29 cellular contexts compared by ENCODE assay signal in the genomic region with DNA sequence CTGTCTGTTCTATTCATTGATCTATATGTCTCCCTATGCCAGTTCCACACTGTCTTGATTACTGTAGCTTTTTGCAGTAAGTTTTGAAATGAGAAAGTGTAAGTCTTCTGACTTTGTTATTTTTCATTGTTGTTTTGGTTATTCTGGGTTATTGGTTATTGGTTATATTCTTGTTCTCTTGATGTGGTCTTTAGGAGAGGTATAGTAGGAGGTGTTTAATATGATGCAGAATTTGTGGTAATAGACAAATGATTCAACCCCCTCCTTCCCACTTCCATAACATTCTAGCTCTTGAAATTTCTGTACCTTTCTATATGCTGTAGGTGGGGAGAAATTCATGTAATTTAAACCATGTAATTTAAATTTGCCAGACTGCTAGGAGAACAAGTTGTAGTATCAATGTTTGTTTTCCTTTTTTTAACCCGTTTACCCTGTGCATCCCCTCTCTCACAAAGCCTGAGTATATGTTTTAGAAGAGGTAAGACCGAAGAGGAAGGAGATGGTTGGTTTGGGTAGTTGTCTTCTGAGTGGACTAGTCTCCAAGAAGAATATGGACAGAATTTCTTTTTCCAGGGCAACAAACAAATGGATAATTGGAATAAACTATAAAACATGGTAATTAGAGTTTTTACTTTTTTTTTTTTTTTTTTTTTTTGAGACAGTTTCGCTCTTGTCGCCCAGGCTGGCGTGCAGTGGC. TPM values are rescaled to one million over a fixed set of nuclear protein-coding genes. Genes with fewer than 3 reads are reported as not detected.
DNase-seq lines count a peak whose midpoint lies in the region; ATAC-seq and TF ChIP-seq lines count a peak whose summit lies in the region.
"Had no signal": no experiment of that assay in that cellular context is flagged by ENCODE, and none has a peak within 500 bp of the region (broad histone marks: within the 10 kb centered on the region; RNA-seq: fewer than 3 reads in every experiment).

No MANE protein-coding gene starts in this region.

- H3K27ac Mint-ChIP-seq in activated CD4-positive, alpha-beta T cell treated with anti-CD3 and anti-CD28 coated beads for 36 hours: no peak overlapping the region
- no peak overlapping the region for H3K27ac Mint-ChIP-seq in activated CD4-positive, alpha-beta T cell treated with anti-CD3 and anti-CD28 coated beads, Interleukin-2, amount 10 ng/mL, durations not matched to agents 7 days and 5 days
- no peak overlapping the region for H3K27ac Mint-ChIP-seq in CD4-positive, alpha-beta T cell
- H3K27ac Mint-ChIP-seq in activated T-helper 1 cell treated with anti-CD3 and anti-CD28 coated beads, Interleukin-12 subunit alpha, Interleukin-12 subunit beta, Interleukin-2, Interleukin-4 antibody, amounts not matched to agents 30 ng/mL and 10 ng/mL and 1 ng/mL, durations not matched to agents 14 hours and 24 hours and 36 hours: peak overlapping the region; percentile 61
- H3K27ac Mint-ChIP-seq in naive thymus-derived CD4-positive, alpha-beta T cell: peak overlapping the region in 4 of 9 donors; percentile 1 to 42 (median 22)
- H3K27ac Mint-ChIP-seq: activated B cell treated with CpG ODN at 0.5 μM for 24 hours had no signal

- no peaks in the 10 kb centered on the region for H3K9me3 Mint-ChIP-seq in activated CD4-positive, alpha-beta T cell treated with anti-CD3 and anti-CD28 coated beads for 36 hours (ENCODE audit: low read depth)
- no peaks in the 10 kb centered on the region for H3K9me3 Mint-ChIP-seq in activated CD4-positive, alpha-beta T cell treated with anti-CD3 and anti-CD28 coated beads, Interleukin-2, amount 10 ng/mL, durations not matched to agents 7 days and 5 days
- no peaks in the 10 kb centered on the region for H3K9me3 Mint-ChIP-seq in CD4-positive, alpha-beta T cell
- H3K9me3 Mint-ChIP-seq in activated T-helper 1 cell treated with anti-CD3 and anti-CD28 coated beads, Interleukin-12 subunit alpha, Interleukin-12 subunit beta, Interleukin-2, Interleukin-4 antibody, amounts not matched to agents 30 ng/mL and 10 ng/mL and 1 ng/mL, durations not matched to agents 14 hours and 24 hours and 36 hours: no peaks in the 10 kb centered on the region
- peaks cover 0 to 3% (median 0%) of the 10 kb centered on the region in 11 donors for H3K9me3 Mint-ChIP-seq in naive thymus-derived CD4-positive, alpha-beta T cell
- H3K9me3 Mint-ChIP-seq: activated B cell treated with CpG ODN at 0.5 μM for 24 hours, immature natural killer cell, naive B cell had no signal

- no peaks in the 10 kb centered on the region for H3K27me3 Mint-ChIP-seq in activated CD4-positive, alpha-beta T cell treated with anti-CD3 and anti-CD28 coated beads for 36 hours
- no peaks in the 10 kb centered on the region for H3K27me3 Mint-ChIP-seq in activated CD4-positive, alpha-beta T cell treated with anti-CD3 and anti-CD28 coated beads, Interleukin-2, amount 10 ng/mL, durations not matched to agents 7 days and 5 days
- no peaks in the 10 kb centered on the region for H3K27me3 Mint-ChIP-seq in CD4-positive, alpha-beta T cell
- no peaks in the 10 kb centered on the region for H3K27me3 Mint-ChIP-seq in activated T-helper 1 cell treated with anti-CD3 and anti-CD28 coated beads, Interleukin-12 subunit alpha, Interleukin-12 subunit beta, Interleukin-2, Interleukin-4 antibody, amounts not matched to agents 30 ng/mL and 10 ng/mL and 1 ng/mL, durations not matched to agents 14 hours and 24 hours and 36 hours (ENCODE audit: insufficient read depth)
- H3K27me3 Mint-ChIP-seq in naive thymus-derived CD4-positive, alpha-beta T cell: no peaks in the 10 kb centered on the region
- H3K27me3 Mint-ChIP-seq: activated B cell treated with CpG ODN at 0.5 μM for 24 hours, naive B cell had no signal

- H3K4me1 Mint-ChIP-seq in activated CD4-positive, alpha-beta T cell treated with anti-CD3 and anti-CD28 coated beads for 36 hours: peaks cover 49% of the 10 kb centered on the region
- H3K4me1 Mint-ChIP-seq in activated CD4-positive, alpha-beta T cell treated with anti-CD3 and anti-CD28 coated beads, Interleukin-2, amount 10 ng/mL, durations not matched to agents 7 days and 5 days: peaks cover 34% of the 10 kb centered on the region
- H3K4me1 Mint-ChIP-seq in CD4-positive, alpha-beta T cell (ENCODE audit: low read depth): peaks cover 73% of the 10 kb centered on the region
- peaks cover 38% of the 10 kb centered on the region for H3K4me1 Mint-ChIP-seq in activated T-helper 1 cell treated with anti-CD3 and anti-CD28 coated beads, Interleukin-12 subunit alpha, Interleukin-12 subunit beta, Interleukin-2, Interleukin-4 antibody, amounts not matched to agents 30 ng/mL and 10 ng/mL and 1 ng/mL, durations not matched to agents 14 hours and 24 hours and 36 hours (ENCODE audit: low read depth)
- peaks cover 36 to 85% (median 78%) of the 10 kb centered on the region in 7 donors for H3K4me1 Mint-ChIP-seq in naive thymus-derived CD4-positive, alpha-beta T cell

- H3K27me3 ChIP-seq in CD4-positive, alpha-beta T cell (ENCODE audit: control insufficient read depth, insufficient read depth, low read length): no peaks in the 10 kb centered on the region
- no peaks in the 10 kb centered on the region for H3K27me3 ChIP-seq in naive thymus-derived CD4-positive, alpha-beta T cell (ENCODE audit: control insufficient read depth in 2 of 2, insufficient read depth in 2 of 2, low read length in 2 of 2)
- H3K27me3 ChIP-seq: colonic mucosa, esophagus muscularis mucosa, hepatocyte, stomach, tibial nerve had no signal

- peak; percentile 75 for ATAC-seq in activated CD4-positive, alpha-beta T cell treated with anti-CD3 and anti-CD28 coated beads for 36 hours
- ATAC-seq in CD4-positive, alpha-beta T cell (ENCODE audit: poor library complexity): no peak
- ATAC-seq in naive thymus-derived CD4-positive, alpha-beta T cell: no peak
- no peak for ATAC-seq in HG03108 (IDR thresholded peaks at IDR 0.05; ENCODE audit: unreplicated experiment)
- ATAC-seq: left lobe of liver had no signal

- no peak for TF ChIP-seq CTCF in CD4-positive, alpha-beta T cell (IDR thresholded peaks at IDR 0.05)

- POLR2A ChIA-PET in activated CD4-positive, alpha-beta T cell treated with anti-CD3 and anti-CD28 coated beads for 36 hours (lab: Charles Lee): no interaction called here
- POLR2A ChIA-PET in activated CD4-positive, alpha-beta T cell treated with anti-CD3 and anti-CD28 coated beads, Interleukin-2, amount 10 ng/mL, durations not matched to agents 7 days and 5 days (lab: Charles Lee): no interaction called here
- POLR2A ChIA-PET in CD4-positive, alpha-beta T cell (lab: Charles Lee): interaction anchor here (1.5 kb wide), 1 partner anchor 19 kb away, joined by 4 read pairs; the partner anchor contains the start of gene ANKHD1
- POLR2A ChIA-PET in naive thymus-derived CD4-positive, alpha-beta T cell (lab: Charles Lee): no interaction called here

- peaks cover 15% of the 10 kb centered on the region for H3K36me3 Mint-ChIP-seq in activated CD4-positive, alpha-beta T cell treated with anti-CD3 and anti-CD28 coated beads for 36 hours (ENCODE audit: low read depth)
- H3K36me3 Mint-ChIP-seq in activated CD4-positive, alpha-beta T cell treated with anti-CD3 and anti-CD28 coated beads, Interleukin-2, amount 10 ng/mL, durations not matched to agents 7 days and 5 days (ENCODE audit: low read depth): peaks cover 17% of the 10 kb centered on the region
- H3K36me3 Mint-ChIP-seq in CD4-positive, alpha-beta T cell (ENCODE audit: low read depth): peaks cover 54% of the 10 kb centered on the region
- H3K36me3 Mint-ChIP-seq in activated T-helper 1 cell treated with anti-CD3 and anti-CD28 coated beads, Interleukin-12 subunit alpha, Interleukin-12 subunit beta, Interleukin-2, Interleukin-4 antibody, amounts not matched to agents 30 ng/mL and 10 ng/mL and 1 ng/mL, durations not matched to agents 14 hours and 24 hours and 36 hours (ENCODE audit: low read depth): peaks cover 22% of the 10 kb centered on the region
- H3K36me3 Mint-ChIP-seq in naive thymus-derived CD4-positive, alpha-beta T cell: peaks cover 0 to 29% (median 19%) of the 10 kb centered on the region in 5 donors

- no peaks in the 10 kb centered on the region for H3K36me3 ChIP-seq in naive thymus-derived CD4-positive, alpha-beta T cell (ENCODE audit: control insufficient read depth in 2 of 3, insufficient read depth in 3 of 3, low read length in 3 of 3)
- H3K36me3 ChIP-seq: colonic mucosa, esophagus muscularis mucosa, stomach had no signal

- H3K27ac ChIP-seq in CD4-positive, alpha-beta T cell (ENCODE audit: low read depth, low read length): no peak overlapping the region
- H3K27ac ChIP-seq in naive thymus-derived CD4-positive, alpha-beta T cell (ENCODE audit: low read depth, low read length): no peak overlapping the region
- H3K27ac ChIP-seq: colonic mucosa, esophagus muscularis mucosa, hepatocyte, stomach, tibial nerve had no signal

- H3K4me1 ChIP-seq in naive thymus-derived CD4-positive, alpha-beta T cell (ENCODE audit: control insufficient read depth in 2 of 2, insufficient read depth in 2 of 2, low read length in 2 of 2): peaks cover 19 to 20% of the 10 kb centered on the region in 2 donors
- H3K4me1 ChIP-seq: colonic mucosa had no signal

- intact Hi-C loops in activated CD4-positive, alpha-beta T cell treated with anti-CD3 and anti-CD28 coated beads for 36 hours (cut with DNase I, micrococcal nuclease): no loop called here
- intact Hi-C loops in CD4-positive, alpha-beta T cell (cut with DNase I, micrococcal nuclease): no loop called here
- intact Hi-C loops in activated T-helper 1 cell treated with anti-CD3 and anti-CD28 coated beads, Interleukin-12 subunit alpha, Interleukin-12 subunit beta, Interleukin-2, Interleukin-4 antibody, amounts not matched to agents 30 ng/mL and 10 ng/mL and 1 ng/mL, durations not matched to agents 14 hours and 24 hours and 36 hours (cut with micrococcal nuclease): loop anchor here (1.0 to 5.0 kb wide), 4 partner anchors 19 to 216 kb away; partner anchors contain the start of gene TMCO6
- intact Hi-C loops in naive thymus-derived CD4-positive, alpha-beta T cell (cut with micrococcal nuclease): no loop called here

- no peaks in the 10 kb centered on the region for H3K9me3 ChIP-seq in CD4-positive, alpha-beta T cell (ENCODE audit: control insufficient read depth, low read length)
- H3K9me3 ChIP-seq in naive thymus-derived CD4-positive, alpha-beta T cell (ENCODE audit: control insufficient read depth in 2 of 3, low read length in 3 of 3): no peaks in the 10 kb centered on the region
- H3K9me3 ChIP-seq: colonic mucosa, esophagus muscularis mucosa, stomach, tibial nerve had no signal

- H3K4me3 ChIP-seq in naive thymus-derived CD4-positive, alpha-beta T cell (ENCODE audit: low read length): no peak overlapping the region
- H3K4me3 ChIP-seq: colonic mucosa, esophagus muscularis mucosa, hepatocyte, stomach, tibial nerve had no signal

- no peak for DNase-seq in activated CD4-positive, alpha-beta T cell treated with anti-CD3 and anti-CD28 coated beads for 36 hours
- no peak for DNase-seq in activated CD4-positive, alpha-beta T cell treated with anti-CD3 and anti-CD28 coated beads, Interleukin-2, amount 10 ng/mL, durations not matched to agents 7 days and 5 days
- DNase-seq in CD4-positive, alpha-beta T cell: no peak
- no peak for DNase-seq in activated T-helper 1 cell treated with anti-CD3 and anti-CD28 coated beads, Interleukin-12 subunit alpha, Interleukin-12 subunit beta, Interleukin-2, Interleukin-4 antibody, amounts not matched to agents 30 ng/mL and 10 ng/mL and 1 ng/mL, durations not matched to agents 14 hours and 24 hours and 36 hours (ENCODE audit: low spot score)
- no peak for DNase-seq in naive thymus-derived CD4-positive, alpha-beta T cell
- DNase-seq in inferior parietal cortex (ENCODE audit: extremely low spot score): no peak
- DNase-seq in hippocampal formation (lab: John Stamatoyannopoulos, UW): no peak
- DNase-seq: activated B cell treated with CpG ODN at 0.5 μM for 24 hours; activated effector memory CD4-positive, alpha-beta T cell treated with anti-CD3 and anti-CD28 coated beads, Interleukin-2, amount 50 U/mL, for 16 hours; AML-193; amygdala; colonic mucosa; COR-L47; effector memory CD4-positive, alpha-beta T cell; GDM1; immature natural killer cell; KG1; MM.1S; naive B cell; NCI-H1436; NCI-H2107; NCI-H446; stimulated activated CD4-positive, alpha-beta T cell treated with anti-CD3 and anti-CD28 coated beads, Interleukin-4, amount 100 ng/mL, for 24 hours; stomach had no signal

- no peak overlapping the region for H3K4me3 Mint-ChIP-seq in activated CD4-positive, alpha-beta T cell treated with anti-CD3 and anti-CD28 coated beads for 36 hours
- no peak overlapping the region for H3K4me3 Mint-ChIP-seq in activated CD4-positive, alpha-beta T cell treated with anti-CD3 and anti-CD28 coated beads, Interleukin-2, amount 10 ng/mL, durations not matched to agents 7 days and 5 days
- H3K4me3 Mint-ChIP-seq in CD4-positive, alpha-beta T cell: peak overlapping the region; percentile 2
- H3K4me3 Mint-ChIP-seq in activated T-helper 1 cell treated with anti-CD3 and anti-CD28 coated beads, Interleukin-12 subunit alpha, Interleukin-12 subunit beta, Interleukin-2, Interleukin-4 antibody, amounts not matched to agents 30 ng/mL and 10 ng/mL and 1 ng/mL, durations not matched to agents 14 hours and 24 hours and 36 hours: peak overlapping the region; percentile 1
- H3K4me3 Mint-ChIP-seq in naive thymus-derived CD4-positive, alpha-beta T cell: peak overlapping the region in 8 of 10 donors; percentile 23 to 66 (median 42)
- H3K4me3 Mint-ChIP-seq: activated B cell treated with CpG ODN at 0.5 μM for 24 hours had no signal

- CTCF ChIA-PET in activated CD4-positive, alpha-beta T cell treated with anti-CD3 and anti-CD28 coated beads for 36 hours (lab: Charles Lee): interaction anchor here (0.6 to 1.0 kb wide), 3 partner anchors 19 to 74 kb away, joined by 3 to 5 read pairs (median 4); no protein-coding TSS in a partner anchor
- CTCF ChIA-PET in activated CD4-positive, alpha-beta T cell treated with anti-CD3 and anti-CD28 coated beads, Interleukin-2, amount 10 ng/mL, durations not matched to agents 7 days and 5 days (lab: Charles Lee): interaction anchor here (0.6 kb wide), 1 partner anchor 16 kb away, joined by 4 read pairs; no protein-coding TSS in a partner anchor
- CTCF ChIA-PET in CD4-positive, alpha-beta T cell (lab: Charles Lee): no interaction called here
- CTCF ChIA-PET in naive thymus-derived CD4-positive, alpha-beta T cell (lab: Charles Lee): no interaction called here

RNA-seq across cellular contexts. Expression of gene ANKHD1, which starts 19.2 kb away (rescaled TPM):
- 10 to 100 TPM; 77.1 to 93.5 TPM for total RNA-seq in activated CD4-positive, alpha-beta T cell treated with anti-CD3 and anti-CD28 coated beads for 36 hours
- 100 to 1,000 TPM; 118 TPM for total RNA-seq in activated CD4-positive, alpha-beta T cell treated with anti-CD3 and anti-CD28 coated beads, Interleukin-2, amount 10 ng/mL, durations not matched to agents 7 days and 5 days
- 100 to 1,000 TPM; 202 to 212 TPM for total RNA-seq in CD4-positive, alpha-beta T cell
- total RNA-seq in activated T-helper 1 cell treated with anti-CD3 and anti-CD28 coated beads, Interleukin-12 subunit alpha, Interleukin-12 subunit beta, Interleukin-2, Interleukin-4 antibody, amounts not matched to agents 30 ng/mL and 10 ng/mL and 1 ng/mL, durations not matched to agents 14 hours and 24 hours and 36 hours: 121 and 123 TPM in 2 replicates
- 100 to 1,000 TPM; 145 to 240 (median 217) TPM for total RNA-seq in naive thymus-derived CD4-positive, alpha-beta T cell
- polyA plus RNA-seq in naive thymus-derived CD4-positive, alpha-beta T cell: 10 to 100 TPM; 63.1 to 87.1 TPM

Comparison
In these comparisons a context has a peak if more than half of its experiments do, and no peak if none do; other contexts are left out.
1. H3K4me3 Mint-ChIP-seq: peak in CD4-positive, alpha-beta T cell (single experiment), activated T-helper 1 cell treated with anti-CD3 and anti-CD28 coated beads, Interleukin-12 subunit alpha, Interleukin-12 subunit beta, Interleukin-2, Interleukin-4 antibody, amounts not matched to agents 30 ng/mL and 10 ng/mL and 1 ng/mL, durations not matched to agents 14 hours and 24 hours and 36 hours (single experiment) and naive thymus-derived CD4-positive, alpha-beta T cell (8 of 10); none in activated CD4-positive, alpha-beta T cell treated with anti-CD3 and anti-CD28 coated beads for 36 hours (single experiment) and activated CD4-positive, alpha-beta T cell treated with anti-CD3 and anti-CD28 coated beads, Interleukin-2, amount 10 ng/mL, durations not matched to agents 7 days and 5 days (single experiment).
2. CTCF ChIA-PET loops: an anchor here in activated CD4-positive, alpha-beta T cell treated with anti-CD3 and anti-CD28 coated beads for 36 hours (0.6 to 1.0 kb wide) and activated CD4-positive, alpha-beta T cell treated with anti-CD3 and anti-CD28 coated beads, Interleukin-2, amount 10 ng/mL, durations not matched to agents 7 days and 5 days (0.6 kb wide); none called in CD4-positive, alpha-beta T cell and naive thymus-derived CD4-positive, alpha-beta T cell.